Comparison of ENCODE assay signal across 1 cellular context in genomic region chr11:12009617-12010321, GRCh38.
TF ChIP-seq lines count a peak whose summit lies in the region.

No MANE protein-coding gene starts in this region.

TF ChIP-seq in HepG2, 621 proteins besides CTCF, POLR2A, EP300 and RAD21:
- TF ChIP-seq MTF2 (CRISPR knock-in tag; IDR thresholded peaks at IDR 0.05; ENCODE audit: borderline replicate concordance) (0 out of 2 replicates have a peak, but pooled peaks have one; percentile 37), ZNF737 (CRISPR knock-in tag; IDR thresholded peaks at IDR 0.05; ENCODE audit: borderline replicate concordance) (no peak), RFX3 (CRISPR knock-in tag; IDR thresholded peaks at IDR 0.05) (no peak), ZBTB39 (CRISPR knock-in tag; IDR thresholded peaks at IDR 0.05) (no peak)
